In genomic region chr2:3174626-3175567, GRCh38 we compare ENCODE assay signal across 25 cellular contexts.
"Had no signal": no experiment of that assay in that cellular context is flagged by ENCODE, and none has a peak within 500 bp of the region (broad histone marks: within the 10 kb centered on the region; RNA-seq: fewer than 3 reads in every experiment).

No MANE protein-coding gene starts in this region.

- H3K9me3 ChIP-seq: adrenal gland, SJCRH30 had no signal

- H3K36me3 ChIP-seq: adrenal gland, SJCRH30 had no signal

- DNase-seq: activated CD4-positive, alpha-beta memory T cell treated with anti-CD3 and anti-CD28 coated beads for 36 hours; activated CD4-positive, alpha-beta T cell treated with anti-CD3 and anti-CD28 coated beads, Interleukin-2, amount 10 ng/mL, durations not matched to agents 7 days and 5 days; activated CD4-positive, CD25-positive, alpha-beta regulatory T cell; activated CD8-positive, alpha-beta memory T cell treated with anti-CD3 and anti-CD28 coated beads for 24 hours; activated gamma-delta T cell treated with Interleukin-2 at 50 U/mL for 16 hours; activated naive CD4-positive, alpha-beta T cell treated with anti-CD3 and anti-CD28 coated beads, Interleukin-2, amount 10 ng/mL, durations not matched to agents 7 days and 5 days; activated T-cell treated with anti-CD3 and anti-CD28 coated beads, Interleukin-2, amount 50 U/mL, for 4 hours; adrenal gland; anterior cingulate cortex; Karpas-422; MM.1S; NCI-H1105; NCI-H1436; NCI-H1694 treated with DMSO at 0.1 percent for 48 hours; NCI-H2029 treated with DMSO at 0.1 percent for 48 hours; NCI-H345; NCI-H510A; NCI-H526 treated with DMSO at 0.1 percent for 48 hours; NCI-H82; SJCRH30; T-helper 2 cell had no signal

- ATAC-seq: activated T-cell treated with anti-CD3 and anti-CD28 coated beads, Interleukin-2, amount 50 U/mL, for 4 hours; K562; Right ventricle myocardium inferior had no signal

- H3K4me1 ChIP-seq: adrenal gland, SJCRH30 had no signal

- H3K27ac Mint-ChIP-seq: activated CD4-positive, alpha-beta memory T cell treated with anti-CD3 and anti-CD28 coated beads for 36 hours; activated CD4-positive, alpha-beta T cell treated with anti-CD3 and anti-CD28 coated beads, Interleukin-2, amount 10 ng/mL, durations not matched to agents 7 days and 5 days; activated naive CD4-positive, alpha-beta T cell treated with anti-CD3 and anti-CD28 coated beads, Interleukin-2, amount 10 ng/mL, durations not matched to agents 7 days and 5 days; activated naive CD8-positive, alpha-beta T cell treated with anti-CD3 and anti-CD28 coated beads, Interleukin-2, amount 10 ng/mL, durations not matched to agents 7 days and 5 days had no signal

- H3K9me3 Mint-ChIP-seq: activated CD4-positive, alpha-beta memory T cell treated with anti-CD3 and anti-CD28 coated beads for 36 hours; activated CD4-positive, alpha-beta T cell treated with anti-CD3 and anti-CD28 coated beads, Interleukin-2, amount 10 ng/mL, durations not matched to agents 7 days and 5 days; activated naive CD4-positive, alpha-beta T cell treated with anti-CD3 and anti-CD28 coated beads, Interleukin-2, amount 10 ng/mL, durations not matched to agents 7 days and 5 days; activated naive CD8-positive, alpha-beta T cell treated with anti-CD3 and anti-CD28 coated beads, Interleukin-2, amount 10 ng/mL, durations not matched to agents 7 days and 5 days; activated T-cell treated with anti-CD3 and anti-CD28 coated beads, Interleukin-2, amount 50 U/mL, for 4 hours had no signal

- H3K27me3 ChIP-seq: adrenal gland, SJCRH30 had no signal

- H3K27ac ChIP-seq: adrenal gland, SJCRH30, VCaP had no signal

- FAIRE-seq: K562 had no signal

- H3K4me3 ChIP-seq: adrenal gland, K562, SJCRH30 had no signal
